8 cellular contexts compared by ENCODE assay signal in genomic region chr22:31943976-31944699, GRCh38. TPM values are rescaled to one million over a fixed set of nuclear protein-coding genes. Genes with fewer than 3 reads are reported as not detected.
DNase-seq lines count a peak whose midpoint lies in the region; ATAC-seq and TF ChIP-seq lines count a peak whose summit lies in the region.

YWHAH (plus strand) TSS chr22:31944535; CDS start chr22:31944734, 199 bp downstream.

- ATAC-seq in GM21576 (IDR thresholded peaks at IDR 0.05; ENCODE audit: unreplicated experiment) = peak; percentile 46
- ATAC-seq in naive thymus-derived CD4-positive, alpha-beta T cell = peak; percentile 82
- ATAC-seq in stimulated activated memory B cell treated with anti-CD40 and anti-IgM and Interleukin-4, amounts not matched to agents 10 μg/mL and 1 μg/mL and 100 μg/mL, for 72 hours = peak; percentile 87

- no peaks in the 10 kb centered on the region for H3K27me3 Mint-ChIP-seq in naive thymus-derived CD4-positive, alpha-beta T cell
- no peaks in the 10 kb centered on the region for H3K27me3 Mint-ChIP-seq in stimulated activated memory B cell treated with anti-CD40 and anti-IgM and Interleukin-4, amounts not matched to agents 10 μg/mL and 1 μg/mL and 100 μg/mL, for 72 hours

- POLR2A ChIA-PET in naive thymus-derived CD4-positive, alpha-beta T cell (lab: Charles Lee) = interaction anchor here (2.1 kb wide), 1 partner anchor 282 kb away, joined by 14 read pairs; the partner anchor contains the start of gene PISD

- H3K9me3 ChIP-seq in Peyer's patch = no peaks in the 10 kb centered on the region
- H3K9me3 ChIP-seq in naive thymus-derived CD4-positive, alpha-beta T cell (ENCODE audit: control insufficient read depth in 2 of 3, low read length in 3 of 3) = no peaks in the 10 kb centered on the region

- H3K36me3 ChIP-seq in Peyer's patch = peaks cover 0 to 7% (median 0%) of the 10 kb centered on the region in 3 donors
- no peaks in the 10 kb centered on the region for H3K36me3 ChIP-seq in naive thymus-derived CD4-positive, alpha-beta T cell (ENCODE audit: control insufficient read depth in 2 of 3, insufficient read depth in 3 of 3, low read length in 3 of 3)

- peaks cover 7 to 30% (median 14%) of the 10 kb centered on the region in 7 donors for H3K4me1 Mint-ChIP-seq in naive thymus-derived CD4-positive, alpha-beta T cell
- H3K4me1 Mint-ChIP-seq in stimulated activated memory B cell treated with anti-CD40 and anti-IgM and Interleukin-4, amounts not matched to agents 10 μg/mL and 1 μg/mL and 100 μg/mL, for 72 hours = peaks cover 14% of the 10 kb centered on the region

- peak; percentile 45 to 96 for TF ChIP-seq POLR2A in Peyer's patch (IDR thresholded peaks at IDR 0.05)

- peak within 1 kb of the TSS in 8 of 9 donors; percentile 74 to 95 (median 85) for H3K27ac Mint-ChIP-seq in naive thymus-derived CD4-positive, alpha-beta T cell
- peak within 1 kb of the TSS; percentile 90 for H3K27ac Mint-ChIP-seq in stimulated activated memory B cell treated with anti-CD40 and anti-IgM and Interleukin-4, amounts not matched to agents 10 μg/mL and 1 μg/mL and 100 μg/mL, for 72 hours

- no peaks in the 10 kb centered on the region for H3K9me3 Mint-ChIP-seq in naive thymus-derived CD4-positive, alpha-beta T cell
- H3K9me3 Mint-ChIP-seq in stimulated activated memory B cell treated with anti-CD40 and anti-IgM and Interleukin-4, amounts not matched to agents 10 μg/mL and 1 μg/mL and 100 μg/mL, for 72 hours = no peaks in the 10 kb centered on the region

- H3K36me3 Mint-ChIP-seq in naive thymus-derived CD4-positive, alpha-beta T cell = peaks cover 0 to 10% (median 0%) of the 10 kb centered on the region in 5 donors
- no peaks in the 10 kb centered on the region for H3K36me3 Mint-ChIP-seq in stimulated activated memory B cell treated with anti-CD40 and anti-IgM and Interleukin-4, amounts not matched to agents 10 μg/mL and 1 μg/mL and 100 μg/mL, for 72 hours

- CTCF ChIA-PET in naive thymus-derived CD4-positive, alpha-beta T cell (lab: Charles Lee) = no interaction called here

- intact Hi-C loops in naive thymus-derived CD4-positive, alpha-beta T cell (cut with micrococcal nuclease) = loop anchor here (1.0 to 10.0 kb wide), 6 partner anchors 26 to 545 kb away; partner anchors contain the start of genes SFI1 (in 2 of the 2), DRG1 (in 1 of the 2) and PISD (in 1 of the 2)

- peak within 1 kb of the TSS in 6 of 10 donors; percentile 89 to 94 (median 92) for H3K4me3 Mint-ChIP-seq in naive thymus-derived CD4-positive, alpha-beta T cell
- peak within 1 kb of the TSS; percentile 93 for H3K4me3 Mint-ChIP-seq in stimulated activated memory B cell treated with anti-CD40 and anti-IgM and Interleukin-4, amounts not matched to agents 10 μg/mL and 1 μg/mL and 100 μg/mL, for 72 hours

- TF ChIP-seq CTCF in Peyer's patch (IDR thresholded peaks at IDR 0.05) = peak in 2 of 6 experiments; percentile 3 to 8

- H3K27ac ChIP-seq in Peyer's patch = peak within 1 kb of the TSS; percentile 97 to 100 (median 98)
- H3K27ac ChIP-seq in naive thymus-derived CD4-positive, alpha-beta T cell (ENCODE audit: low read depth, low read length) = peak within 1 kb of the TSS; percentile 76

- H3K4me1 ChIP-seq in Peyer's patch = peaks cover 0 to 28% (median 10%) of the 10 kb centered on the region in 4 donors
- peaks cover 18 to 21% of the 10 kb centered on the region in 2 donors for H3K4me1 ChIP-seq in naive thymus-derived CD4-positive, alpha-beta T cell (ENCODE audit: control insufficient read depth in 2 of 2, insufficient read depth in 2 of 2, low read length in 2 of 2)

- no peaks in the 10 kb centered on the region for H3K27me3 ChIP-seq in Peyer's patch
- no peaks in the 10 kb centered on the region for H3K27me3 ChIP-seq in naive thymus-derived CD4-positive, alpha-beta T cell (ENCODE audit: control insufficient read depth in 2 of 2, insufficient read depth in 2 of 2, low read length in 2 of 2)

- DNase-seq in DMS153 treated with DMSO at 0.1 percent for 48 hours (lab: John Stamatoyannopoulos, UW; ENCODE audit: unreplicated experiment) (peak; percentile 94), Peyer's patch (peak; percentile 91 to 98 (median 97)), activated T-helper 1 cell treated with Interleukin-2 at 50 U/mL for 16 hours (ENCODE audit: low read depth) (peak; percentile 77), fibroblast of gingiva (ENCODE audit: low read depth) (peak; percentile 91)
- peak; percentile 71 for DNase-seq in Jurkat, Clone E6-1 (ENCODE audit: low read depth, low spot score)
- DNase-seq in naive thymus-derived CD4-positive, alpha-beta T cell = peak; percentile 69 to 96 (median 79)

- peak within 1 kb of the TSS; percentile 90 for H3K4me3 ChIP-seq in Jurkat, Clone E6-1 (ENCODE audit: low read length)
- H3K4me3 ChIP-seq in Peyer's patch = peak within 1 kb of the TSS; percentile 69 to 99 (median 92)
- peak within 1 kb of the TSS; percentile 87 for H3K4me3 ChIP-seq in naive thymus-derived CD4-positive, alpha-beta T cell (ENCODE audit: low read length)

RNA-seq across cellular contexts. Expression of gene YWHAH, which starts in this region (rescaled TPM):
- 206 TPM for polyA plus RNA-seq in Jurkat, Clone E6-1 (2012; ENCODE audit: insufficient read depth, insufficient read length)
- 10 to 100 TPM; 58.8 to 76.9 (median 75.2) TPM for total RNA-seq in Peyer's patch
- total RNA-seq in naive thymus-derived CD4-positive, alpha-beta T cell = 100 to 1,000 TPM in 1 of 5 experiments, 10 to 100 TPM in 4; 11.7 to 130 (median 17.1) TPM
- polyA plus RNA-seq in naive thymus-derived CD4-positive, alpha-beta T cell = 10 to 100 TPM; 11.7 to 22.4 TPM

Comparison
In these comparisons a context has a peak if more than half of its experiments do, and no peak if none do; other contexts are left out.
1. Peak in every context shown above with its lines: DNase-seq, ATAC-seq, H3K4me3 ChIP-seq and H3K27ac ChIP-seq.